Comparison of ENCODE assay signal across 18 cellular contexts in genomic region chr2:219724628-219725027, GRCh38.
DNase-seq lines count a peak whose midpoint lies in the region; ATAC-seq, FAIRE-seq and TF ChIP-seq lines count a peak whose summit lies in the region.
"Had no signal": no experiment of that assay in that cellular context is flagged by ENCODE, and none has a peak within 500 bp of the region (broad histone marks: within the 10 kb centered on the region; RNA-seq: fewer than 3 reads in every experiment).

No MANE protein-coding gene starts in this region.

- no peak overlapping the region for H3K27ac ChIP-seq in vagina
- H3K27ac ChIP-seq: suprapubic skin had no signal

- no peaks in the 10 kb centered on the region for H3K9me3 ChIP-seq in vagina
- H3K9me3 ChIP-seq: suprapubic skin had no signal

- DNase-seq in SKM-1 treated with dmso at 0.1 percent for 144 hours (lab: John Stamatoyannopoulos, UW; ENCODE audit: unreplicated experiment) (peak; percentile 51), SKM-1 (lab: John Stamatoyannopoulos, UW; ENCODE audit: unreplicated experiment) (no peak), amniotic epithelial cell (ENCODE audit: low read depth) (peak; percentile 98), left ventricle myocardium superior (no peak), vagina (ENCODE audit: extremely low spot score in 2 of 2) (peak; percentile 46 to 82), H54 (ENCODE audit: insufficient read length, low spot score) (no peak)
- DNase-seq: activated B cell treated with CpG ODN at 0.5 μM for 24 hours; activated CD8-positive, alpha-beta T cell treated with anti-CD3 and anti-CD28 coated beads, Interleukin-2, amount 10 ng/mL, durations not matched to agents 7 days and 5 days; activated naive CD8-positive, alpha-beta T cell treated with anti-CD3 and anti-CD28 coated beads for 36 hours; activated T-cell treated with anti-CD3 and anti-CD28 coated beads, Interleukin-2, amount 50 U/mL, for 72 hours; kidney; NCI-H2029; NCI-H446 had no signal

- TF ChIP-seq POLR2A in vagina (IDR thresholded peaks at IDR 0.05) (no peak), H54 (IDR thresholded peaks at IDR 0.05; ENCODE audit: low read depth, low read length) (no peak)

- H3K27me3 ChIP-seq in vagina: no peaks in the 10 kb centered on the region
- H3K27me3 ChIP-seq: suprapubic skin had no signal

- no peaks in the 10 kb centered on the region for H3K4me1 ChIP-seq in vagina
- H3K4me1 ChIP-seq: suprapubic skin had no signal

- no peak for TF ChIP-seq CTCF in vagina (IDR thresholded peaks at IDR 0.05)

- ATAC-seq in left ventricle myocardium superior (peak; percentile 39), GM21576 (IDR thresholded peaks at IDR 0.05; ENCODE audit: unreplicated experiment) (no peak), GM18868 (IDR thresholded peaks at IDR 0.05; ENCODE audit: unreplicated experiment) (no peak)
- ATAC-seq: activated CD8-positive, alpha-beta T cell treated with anti-CD3 and anti-CD28 coated beads, Interleukin-2, amount 10 ng/mL, durations not matched to agents 7 days and 5 days; activated T-cell treated with anti-CD3 and anti-CD28 coated beads, Interleukin-2, amount 50 U/mL, for 72 hours; natural killer cell treated with Interleukin-12 subunit alpha and Interleukin-12 subunit beta and Interleukin-15 and Interleukin-18, amount 100 ng/mL, for 72 hours had no signal

- no peak for FAIRE-seq in H54 (lab: Jason Lieb, UNC)
- FAIRE-seq: A204.1, kidney had no signal

- intact Hi-C loops in left ventricle myocardium superior (cut with micrococcal nuclease): no loop called here
- intact Hi-C loops in vagina (cut with DNase I): no loop called here

- H3K36me3 ChIP-seq in vagina: no peaks in the 10 kb centered on the region
- H3K36me3 ChIP-seq: suprapubic skin had no signal

- H3K4me3 ChIP-seq in vagina: no peak overlapping the region
- H3K4me3 ChIP-seq: suprapubic skin had no signal

Comparison
In these comparisons a context has a peak if more than half of its experiments do, and no peak if none do; other contexts are left out.
1. DNase-seq: peak in SKM-1 treated with dmso at 0.1 percent for 144 hours (single experiment), amniotic epithelial cell (single experiment) and vagina (2 of 2); none in SKM-1 (single experiment), left ventricle myocardium superior (single experiment) and H54 (single experiment).